In genomic region chr1:181056560-181056959, GRCh38 we compare ENCODE assay signal across 21 cellular contexts.
"Had no signal": no experiment of that assay in that cellular context is flagged by ENCODE, and none has a peak within 500 bp of the region (broad histone marks: within the 10 kb centered on the region; RNA-seq: fewer than 3 reads in every experiment).

No MANE protein-coding gene starts in this region.

- H3K36me3 Mint-ChIP-seq: neural progenitor cell had no signal

- H3K4me3 Mint-ChIP-seq: natural killer cell treated with Interleukin-12 subunit alpha and Interleukin-12 subunit beta and Interleukin-15 and Interleukin-18, amount 100 ng/mL, for 72 hours; neural progenitor cell had no signal

- FAIRE-seq: frontal cortex, small intestine had no signal

- H3K4me2 ChIP-seq: neural progenitor cell had no signal

- H3K4me1 Mint-ChIP-seq: neural progenitor cell had no signal

- H3K36me3 ChIP-seq: neural progenitor cell, prostate gland, vagina had no signal

- H2AFZ ChIP-seq: neural progenitor cell, parathyroid adenoma had no signal

- H3K27me3 ChIP-seq: dorsolateral prefrontal cortex, left lung, neural progenitor cell, tibial artery, upper lobe of right lung, vagina had no signal

- H3K27ac Mint-ChIP-seq: neural progenitor cell had no signal

- H3K9ac ChIP-seq: neural progenitor cell, parathyroid adenoma had no signal

- H3K9me3 ChIP-seq: prostate gland, tibial artery, upper lobe of right lung, vagina had no signal

- H3K79me2 ChIP-seq: parathyroid adenoma had no signal

- ATAC-seq: natural killer cell treated with Interleukin-12 subunit alpha and Interleukin-12 subunit beta and Interleukin-15 and Interleukin-18, amount 100 ng/mL, for 72 hours; stimulated activated naive CD8-positive, alpha-beta T cell treated with anti-CD3 and anti-CD28 coated beads, Interleukin-15, Interleukin-2, amounts not matched to agents 100 U/mL and 50 U/mL, for 24 hours; upper lobe of right lung had no signal

- H3K27ac ChIP-seq: dorsolateral prefrontal cortex, left lung, neural progenitor cell, parathyroid adenoma, prostate gland, tibial artery, upper lobe of right lung, vagina had no signal

- H3K9me3 Mint-ChIP-seq: natural killer cell treated with Interleukin-12 subunit alpha and Interleukin-12 subunit beta and Interleukin-15 and Interleukin-18, amount 100 ng/mL, for 72 hours had no signal

- H3K4me1 ChIP-seq: neural progenitor cell, parathyroid adenoma, prostate gland, vagina had no signal

- H3K4me3 ChIP-seq: coronary artery, dorsolateral prefrontal cortex, left lung, lung, neural progenitor cell, prostate gland, tibial artery, upper lobe of right lung, vagina had no signal

- DNase-seq: dorsolateral prefrontal cortex; effector CD8-positive, alpha-beta T cell; glutamatergic neuron; islet precursor cell; left lung; midbrain; nucleus accumbens; retina; small intestine; stimulated activated CD4-positive, alpha-beta T cell treated with anti-CD3 and anti-CD28 coated beads, Interleukin-12 subunit alpha, Interleukin-12 subunit beta, amount 100 ng/mL, for 4 hours; stimulated activated naive CD8-positive, alpha-beta T cell treated with anti-CD3 and anti-CD28 coated beads, Interleukin-15, Interleukin-2, amounts not matched to agents 100 U/mL and 50 U/mL, for 24 hours; tibial artery; upper lobe of right lung had no signal
